15 cellular contexts compared by ENCODE assay signal in genomic region chr6:110331383-110331782, GRCh38. TPM values are rescaled to one million over a fixed set of nuclear protein-coding genes. Genes with fewer than 3 reads are reported as not detected.
DNase-seq lines count a peak whose midpoint lies in the region; ATAC-seq and TF ChIP-seq lines count a peak whose summit lies in the region.
"Had no signal": no experiment of that assay in that cellular context is flagged by ENCODE, and none has a peak within 500 bp of the region (broad histone marks: within the 10 kb centered on the region; RNA-seq: fewer than 3 reads in every experiment).

No MANE protein-coding gene starts in this region.

- H3K4me1 Mint-ChIP-seq in brain (peaks cover 65% of the 10 kb centered on the region), nephron (peaks cover 76% of the 10 kb centered on the region)

- no peaks in the 10 kb centered on the region for H3K36me3 ChIP-seq in HEK293 (ENCODE audit: control insufficient read depth in 2 of 2, insufficient read depth in 1 of 2, low read length in 2 of 2)
- no peaks in the 10 kb centered on the region for H3K36me3 ChIP-seq in transverse colon
- H3K36me3 ChIP-seq: MG63 had no signal

- H3K4me3 ChIP-seq in HEK293 (ENCODE audit: low read depth, low read length) (no peak overlapping the region), transverse colon (no peak overlapping the region)
- H3K4me3 ChIP-seq: MG63, PC-9 had no signal

- H3K4me1 ChIP-seq in HEK293 (ENCODE audit: control insufficient read depth, insufficient read depth, low read length) (no peaks in the 10 kb centered on the region), transverse colon (peaks cover 4 to 47% (median 29%) of the 10 kb centered on the region in 4 donors)

- H3K27ac Mint-ChIP-seq in brain (peak overlapping the region; percentile 56 to 99 (median 81)), nephron (peak overlapping the region; percentile 96 to 99 (median 97))
- H3K27ac Mint-ChIP-seq: CD8-positive, alpha-beta T cell had no signal

- WGBS in transverse colon (ENCODE audit: low coverage in 1 of 2), 2 donors: 70 to 84% methylated on average over 4 of the region's 4 CpGs

- TF ChIP-seq CTCF in HEK293 (tag by site-specific recombination; IDR thresholded peaks at IDR 0.05): no peak
- TF ChIP-seq CTCF in brain (conservative IDR thresholded peaks at IDR 0.05): no peak
- no peak for TF ChIP-seq CTCF in nephron (IDR thresholded peaks at IDR 0.05; ENCODE audit: unreplicated experiment in 3 of 3)
- TF ChIP-seq CTCF in transverse colon (IDR thresholded peaks at IDR 0.05): no peak

- no peak overlapping the region for H3K27ac ChIP-seq in HEK293 (ENCODE audit: extremely low read depth, low read depth, low read length)
- peak overlapping the region; percentile 71 to 84 (median 78) for H3K27ac ChIP-seq in transverse colon
- H3K27ac ChIP-seq: KMS-11, PC-9 had no signal

- H3K9me3 ChIP-seq in HEK293 (ENCODE audit: control insufficient read depth, insufficient read depth, low read depth, low read length): no peaks in the 10 kb centered on the region
- no peaks in the 10 kb centered on the region for H3K9me3 ChIP-seq in transverse colon
- H3K9me3 ChIP-seq: MG63 had no signal

- no peaks in the 10 kb centered on the region for H3K27me3 ChIP-seq in transverse colon
- H3K27me3 ChIP-seq: MG63 had no signal

- TF ChIP-seq POLR2A in transverse colon (IDR thresholded peaks at IDR 0.05): no peak

- ATAC-seq in HG03108 (IDR thresholded peaks at IDR 0.05; ENCODE audit: unreplicated experiment): no peak
- ATAC-seq: CD8-positive, alpha-beta T cell; HCT116 had no signal

- in situ Hi-C loops in transverse colon (cut with MboI; ENCODE audit: low pct_ligation_motif_present in 1 of 4, low pct_unique_long_range_greater_than_20kb in 1 of 4, low sequenced_read_pairs in 3 of 4): no loop called here

- intact Hi-C loops in transverse colon (cut with DNase I; ENCODE audit: low total_unique reads): loop anchor here (10.0 kb wide), 1 partner anchor 1077 kb away; no protein-coding TSS in a partner anchor

- H3K36me3 Mint-ChIP-seq in brain (no peaks in the 10 kb centered on the region), nephron (ENCODE audit: low read depth) (no peaks in the 10 kb centered on the region)
- H3K36me3 Mint-ChIP-seq: CD8-positive, alpha-beta T cell had no signal

- H3K9me3 Mint-ChIP-seq in brain: peaks cover 0 to 3% (median 0%) of the 10 kb centered on the region in 5 experiments
- H3K9me3 Mint-ChIP-seq in nephron: no peaks in the 10 kb centered on the region
- H3K9me3 Mint-ChIP-seq: CD8-positive, alpha-beta T cell had no signal

- DNase-seq in transverse colon (no peak), hepatic stellate cell (ENCODE audit: low spot score) (no peak), NCI-H345 treated with DMSO at 0.1 percent for 48 hours (lab: John Stamatoyannopoulos, UW; ENCODE audit: unreplicated experiment) (no peak)
- DNase-seq: CD8-positive, alpha-beta T cell; DMS79 treated with DMSO at 0.1 percent for 48 hours; MG63; NCI-H1105; NCI-H345; PC-9 had no signal

- H3K4me3 Mint-ChIP-seq in brain (peak overlapping the region in 3 of 5 experiments; percentile 12 to 38 (median 29)), nephron (peak overlapping the region in 1 of 3 experiments; percentile 17)
- H3K4me3 Mint-ChIP-seq: CD8-positive, alpha-beta T cell had no signal

- CTCF ChIA-PET in HEK293 (lab: Yijun Ruan, JAX): no interaction called here

- no peak for TF ChIP-seq EP300 in transverse colon (IDR thresholded peaks at IDR 0.05; ENCODE audit: low read depth)

- POLR2A ChIA-PET in HEK293 (lab: Yijun Ruan, JAX): no interaction called here

- H3K27me3 Mint-ChIP-seq in brain (peaks cover 14% of the 10 kb centered on the region), nephron (ENCODE audit: low read depth) (peaks cover 12% of the 10 kb centered on the region)

TF ChIP-seq in HEK293, 187 proteins besides CTCF, POLR2A, EP300 and RAD21:
- no peak for TF ChIP-seq ZNF366 (tag by site-specific recombination; conservative IDR thresholded peaks at IDR 0.05)
- no peak for TF ChIP-seq ZNF398 (tag by site-specific recombination; IDR thresholded peaks at IDR 0.05)
- TF ChIP-seq ZNF335 (tag by site-specific recombination; conservative IDR thresholded peaks at IDR 0.05): peak; percentile 84
- no peak for TF ChIP-seq YY1 (tag by site-specific recombination; IDR thresholded peaks at IDR 0.05)

RNA-seq across cellular contexts. Expression of gene METTL24, which starts 26.8 kb away (rescaled TPM):
- not detected for polyA plus RNA-seq in brain (ENCODE audit: insufficient read depth, low read depth, low replicate concordance)
- total RNA-seq in transverse colon: 10 to 100 TPM in 2 of 4 donors, 1 to 10 TPM in 2; 1.4 to 59.9 (median 14.7) TPM
- total RNA-seq: PC-9 had no signal
